ENCODE assay signal across 8 cellular contexts in genomic region chr17:38351412-38352222, GRCh38. TPM values are rescaled to one million over a fixed set of nuclear protein-coding genes. Genes with fewer than 3 reads are reported as not detected.
DNase-seq lines count a peak whose midpoint lies in the region; ATAC-seq and TF ChIP-seq lines count a peak whose summit lies in the region.

SOCS7 (plus strand) TSS chr17:38351844; CDS start chr17:38352053, 209 bp downstream.

- peak within 1 kb of the TSS; percentile 52 to 93 (median 87) for H3K27ac ChIP-seq in heart right ventricle
- peak within 1 kb of the TSS; percentile 75 to 91 (median 85) for H3K27ac ChIP-seq in upper lobe of left lung

- no peaks in the 10 kb centered on the region for H3K36me3 ChIP-seq in adipocyte (ENCODE audit: control insufficient read depth, insufficient read depth, low read length, severe bottlenecking)
- no peaks in the 10 kb centered on the region for H3K36me3 ChIP-seq in heart right ventricle
- no peaks in the 10 kb centered on the region for H3K36me3 ChIP-seq in upper lobe of left lung

- DNase-seq in NCI-H1417 treated with DMSO at 0.1 percent for 48 hours (lab: John Stamatoyannopoulos, UW), result peak; percentile 55
- peak; percentile 89 for DNase-seq in T follicular helper cell (ENCODE audit: low read depth)
- DNase-seq in adipocyte (ENCODE audit: low read depth), result peak; percentile 98
- DNase-seq in heart right ventricle, result peak; percentile 95 to 97
- DNase-seq in posterior cingulate gyrus, result peak; percentile 87 to 99 (median 94)
- peak; percentile 93 to 99 for DNase-seq in upper lobe of left lung

- TF ChIP-seq POLR2A in upper lobe of left lung (IDR thresholded peaks at IDR 0.05), result peak in 2 of 4 donors; percentile 19 to 78

- intact Hi-C loops in heart right ventricle (cut with DNase I), result loop anchor here in 3 of 10 donors (2.0 to 10.0 kb wide), 3 partner anchors 63 to 843 kb away; partner anchors contain the start of gene CACNB1 (in 1 of the 3)
- intact Hi-C loops in posterior cingulate gyrus (cut with DNase I), result loop anchor here (5.0 kb wide), 1 partner anchor 321 kb away; the partner anchor contains the start of gene EPOP

- no peaks in the 10 kb centered on the region for H3K27me3 ChIP-seq in adipocyte (replicated peaks; ENCODE audit: control insufficient read depth, insufficient read depth, low read length)
- no peaks in the 10 kb centered on the region for H3K27me3 ChIP-seq in heart right ventricle
- no peaks in the 10 kb centered on the region for H3K27me3 ChIP-seq in upper lobe of left lung

- H3K4me1 ChIP-seq in adipocyte (ENCODE audit: control insufficient read depth, insufficient read depth, low read length) (peaks cover 26% of the 10 kb centered on the region), heart right ventricle (peaks cover 5 to 49% (median 37%) of the 10 kb centered on the region in 9 donors), upper lobe of left lung (peaks cover 20 to 33% (median 23%) of the 10 kb centered on the region in 4 donors)

- TF ChIP-seq EP300 in upper lobe of left lung (IDR thresholded peaks at IDR 0.05), result no peak

- no peak for TF ChIP-seq CTCF in GM12875 (IDR thresholded peaks at IDR 0.05; ENCODE audit: borderline replicate concordance, insufficient read depth, low read depth, low read length)
- TF ChIP-seq CTCF in heart right ventricle (IDR thresholded peaks at IDR 0.05), result no peak
- peak in 2 of 6 experiments; percentile 15 to 37 for TF ChIP-seq CTCF in upper lobe of left lung (IDR thresholded peaks at IDR 0.05)

- peak within 1 kb of the TSS; percentile 91 for H3K9ac ChIP-seq in adipocyte (ENCODE audit: low read length)

- ATAC-seq in HG02763 (IDR thresholded peaks at IDR 0.05; ENCODE audit: unreplicated experiment), result peak; percentile 88
- peak; percentile 96 to 98 (median 97) for ATAC-seq in heart right ventricle
- ATAC-seq in upper lobe of left lung (ENCODE audit: low FRiP score in 2 of 2), result peak; percentile 93 to 97

- H3K4me3 ChIP-seq in GM12875 (ENCODE audit: low read depth, low read length) (peak within 1 kb of the TSS; percentile 73), adipocyte (ENCODE audit: low read length) (peak within 1 kb of the TSS; percentile 87), heart right ventricle (peak within 1 kb of the TSS; percentile 78 to 96 (median 94)), upper lobe of left lung (peak within 1 kb of the TSS; percentile 79 to 97 (median 88))

- H3K9me3 ChIP-seq in adipocyte (ENCODE audit: control insufficient read depth, low read length) (no peaks in the 10 kb centered on the region), heart right ventricle (no peaks in the 10 kb centered on the region), upper lobe of left lung (no peaks in the 10 kb centered on the region)

- 4 to 5% methylated on average over 64 to 78 of the region's 84 CpGs for WGBS in heart right ventricle, 2 donors
- WGBS in upper lobe of left lung, 2 donors, result 14 to 25% methylated on average over 8 to 16 of the region's 84 CpGs

RNA-seq across cellular contexts. Expression of gene SOCS7, which starts in this region (rescaled TPM):
- 10 to 100 TPM; 11.2 to 23.8 (median 16.3) TPM for total RNA-seq in heart right ventricle
- polyA plus RNA-seq in heart right ventricle, result 1 to 10 TPM; 2.9 to 4.0 TPM
- total RNA-seq in upper lobe of left lung, result 10 to 100 TPM; 17.5 to 40.4 (median 23.3) TPM

Comparison
In these comparisons a context has a peak if more than half of its experiments do, and no peak if none do; other contexts are left out.
1. Peak in every context shown above with its lines: DNase-seq, ATAC-seq, H3K4me3 ChIP-seq and H3K27ac ChIP-seq.